Comparison of ENCODE assay signal across 25 cellular contexts in the genomic region with DNA sequence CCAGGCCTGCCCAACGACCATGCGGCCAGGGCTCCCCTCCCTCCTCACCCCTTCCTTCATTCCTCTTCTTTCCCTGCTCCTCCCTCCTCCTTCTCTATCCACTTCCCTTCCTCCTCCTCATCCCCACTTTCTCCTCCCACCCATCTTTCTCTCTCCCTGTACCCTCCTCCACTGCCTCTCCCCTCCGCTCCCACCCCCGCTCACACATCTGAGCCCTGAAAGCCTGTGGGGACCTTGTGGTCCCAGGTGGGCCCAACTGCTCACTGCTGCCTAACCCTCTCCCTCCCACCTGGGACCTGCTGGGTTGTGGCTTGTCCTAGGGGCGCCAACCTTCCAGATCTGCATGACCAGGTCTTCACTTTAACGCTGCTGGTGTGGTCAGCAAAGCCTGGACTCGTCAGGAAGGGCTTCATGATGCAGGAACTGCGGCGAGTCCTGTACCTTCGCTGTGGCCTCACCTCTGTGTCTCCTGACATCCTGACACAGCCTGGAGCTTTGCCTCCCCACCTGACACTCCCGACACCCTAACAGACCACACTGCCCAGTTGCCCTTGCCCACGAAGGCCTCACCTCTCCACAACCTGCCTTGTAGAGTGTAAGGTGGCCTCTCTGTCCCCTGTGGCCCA. TPM values are rescaled to one million over a fixed set of nuclear protein-coding genes. Genes with fewer than 3 reads are reported as not detected.
A peak's percentile ranks its signal among the peaks of the same experiment; 100 is the strongest.
DNase-seq lines count a peak whose midpoint lies in the region; ATAC-seq, FAIRE-seq and TF ChIP-seq lines count a peak whose summit lies in the region.
"Had no signal": no experiment of that assay in that cellular context is flagged by ENCODE, and none has a peak within 500 bp of the region (broad histone marks: within the 10 kb centered on the region; RNA-seq: fewer than 3 reads in every experiment).

No MANE protein-coding gene starts in this region.

- no peaks in the 10 kb centered on the region for H3K9me3 ChIP-seq in astrocyte (ENCODE audit: insufficient read depth, low read depth, low read length)
- H3K9me3 ChIP-seq in Caco-2: no peaks in the 10 kb centered on the region
- H3K9me3 ChIP-seq: esophagus muscularis mucosa, psoas muscle, tibial artery had no signal

- intact Hi-C loops in Caco-2 (cut with micrococcal nuclease; ENCODE audit: unreplicated experiment): no loop called here

- FAIRE-seq in astrocyte (lab: Jason Lieb, UNC): no peak
- FAIRE-seq: A549 had no signal

- no peaks in the 10 kb centered on the region for H3K36me3 ChIP-seq in astrocyte (ENCODE audit: insufficient read depth, low read length)
- no peaks in the 10 kb centered on the region for H3K36me3 ChIP-seq in Caco-2 (ENCODE audit: control insufficient read depth, insufficient read depth, low read length)
- H3K36me3 ChIP-seq: esophagus muscularis mucosa, tibial artery had no signal

- POLR2A ChIA-PET in Caco-2 (lab: Charles Lee): no interaction called here

- H3K27me3 Mint-ChIP-seq in activated T-cell treated with anti-CD3 and anti-CD28 coated beads, Interleukin-2, amount 50 U/mL, for 4 hours (ENCODE audit: low read depth): no peaks in the 10 kb centered on the region
- H3K27me3 Mint-ChIP-seq in activated T-cell treated with anti-CD3 and anti-CD28 coated beads, Interleukin-2, amount 50 U/mL, for 72 hours (ENCODE audit: low read depth): no peaks in the 10 kb centered on the region
- H3K27me3 Mint-ChIP-seq in astrocyte (ENCODE audit: low read depth, unreplicated experiment) (peaks cover 8% of the 10 kb centered on the region), Caco-2 (ENCODE audit: insufficient read depth, unreplicated experiment) (no peaks in the 10 kb centered on the region)
- H3K27me3 Mint-ChIP-seq in stimulated activated naive B cell treated with anti-CD40 and anti-IgM and Interleukin-4, amounts not matched to agents 10 μg/mL and 1 μg/mL and 100 μg/mL, for 72 hours: no peaks in the 10 kb centered on the region
- H3K27me3 Mint-ChIP-seq: activated CD4-positive, alpha-beta T cell treated with anti-CD3 and anti-CD28 coated beads, Interleukin-2, amount 10 ng/mL, durations not matched to agents 7 days and 5 days; activated CD8-positive, alpha-beta memory T cell treated with anti-CD3 and anti-CD28 coated beads, Interleukin-2, amount 10 ng/mL, durations not matched to agents 7 days and 5 days had no signal

- no peaks in the 10 kb centered on the region for H3K36me3 Mint-ChIP-seq in activated T-cell treated with anti-CD3 and anti-CD28 coated beads, Interleukin-2, amount 50 U/mL, for 4 hours (ENCODE audit: insufficient read depth)
- peaks cover 0 to 6% of the 10 kb centered on the region in 2 donors for H3K36me3 Mint-ChIP-seq in activated T-cell treated with anti-CD3 and anti-CD28 coated beads, Interleukin-2, amount 50 U/mL, for 72 hours (ENCODE audit: insufficient read depth in 2 of 2)
- no peaks in the 10 kb centered on the region for H3K36me3 Mint-ChIP-seq in astrocyte (ENCODE audit: low read depth, unreplicated experiment)
- peaks cover 5% of the 10 kb centered on the region in 2 donors for H3K36me3 Mint-ChIP-seq in stimulated activated naive B cell treated with anti-CD40 and anti-IgM and Interleukin-4, amounts not matched to agents 10 μg/mL and 1 μg/mL and 100 μg/mL, for 72 hours
- H3K36me3 Mint-ChIP-seq in Caco-2 (ENCODE audit: insufficient read depth, unreplicated experiment): no peaks in the 10 kb centered on the region
- H3K36me3 Mint-ChIP-seq: activated CD8-positive, alpha-beta memory T cell treated with anti-CD3 and anti-CD28 coated beads, Interleukin-2, amount 10 ng/mL, durations not matched to agents 7 days and 5 days had no signal

- H3K4me3 ChIP-seq in astrocyte (ENCODE audit: insufficient read depth, low read depth, low read length): no peak overlapping the region
- H3K4me3 ChIP-seq in Caco-2 (ENCODE audit: low read depth, low read length): no peak overlapping the region
- H3K4me3 ChIP-seq: A549, esophagus muscularis mucosa, lung, psoas muscle, tibial artery had no signal

- no peak overlapping the region for H3K4me2 ChIP-seq in astrocyte (ENCODE audit: low read length)
- H3K4me2 ChIP-seq: A549 had no signal

- peaks cover 11% of the 10 kb centered on the region for H3K4me1 ChIP-seq in astrocyte (ENCODE audit: insufficient read depth, low read length)
- peaks cover 20% of the 10 kb centered on the region for H3K4me1 ChIP-seq in Caco-2
- H3K4me1 ChIP-seq: A549, psoas muscle had no signal

- no peaks in the 10 kb centered on the region for H3K27me3 ChIP-seq in astrocyte (ENCODE audit: insufficient read depth, low read length)
- no peaks in the 10 kb centered on the region for H3K27me3 ChIP-seq in Caco-2 (replicated peaks; ENCODE audit: control insufficient read depth, insufficient read depth, low read length)
- H3K27me3 ChIP-seq: esophagus muscularis mucosa, tibial artery had no signal

- DNase-seq in activated T-cell treated with anti-CD3 and anti-CD28 coated beads, Interleukin-2, amount 50 U/mL, for 4 hours: no peak
- no peak for DNase-seq in activated T-cell treated with anti-CD3 and anti-CD28 coated beads, Interleukin-2, amount 50 U/mL, for 72 hours
- peak; percentile 37 for DNase-seq in NCI-H69 (lab: John Stamatoyannopoulos, UW)
- DNase-seq in astrocyte (ENCODE audit: low read depth): no peak
- DNase-seq in stimulated activated naive B cell treated with anti-CD40 and anti-IgM and Interleukin-4, amounts not matched to agents 10 μg/mL and 1 μg/mL and 100 μg/mL, for 72 hours: no peak
- no peak for DNase-seq in Caco-2
- no peak for DNase-seq in NCI-H510A (lab: John Stamatoyannopoulos, UW)
- DNase-seq: activated CD4-positive, alpha-beta T cell treated with anti-CD3 and anti-CD28 coated beads, Interleukin-2, amount 10 ng/mL, durations not matched to agents 7 days and 5 days; activated CD8-positive, alpha-beta memory T cell treated with anti-CD3 and anti-CD28 coated beads, Interleukin-2, amount 10 ng/mL, durations not matched to agents 7 days and 5 days; activated naive CD4-positive, alpha-beta T cell treated with anti-CD3 and anti-CD28 coated beads, Interleukin-2, amount 50 U/mL, for 16 hours; anterior cingulate cortex; DMS79; foreskin melanocyte; MV-4-11; NCI-H2171; NCI-H524; NK-92 treated with Interleukin-12 subunit alpha and Interleukin-12 subunit beta, amount 100 ng/mL, for 24 hours; psoas muscle; Right ventricle myocardium superior; tibial artery had no signal

- no peak overlapping the region for H3K27ac Mint-ChIP-seq in activated T-cell treated with anti-CD3 and anti-CD28 coated beads, Interleukin-2, amount 50 U/mL, for 72 hours
- peak overlapping the region; percentile 41 for H3K27ac Mint-ChIP-seq in astrocyte (ENCODE audit: unreplicated experiment)
- peak overlapping the region; percentile 97 for H3K27ac Mint-ChIP-seq in stimulated activated naive B cell treated with anti-CD40 and anti-IgM and Interleukin-4, amounts not matched to agents 10 μg/mL and 1 μg/mL and 100 μg/mL, for 72 hours
- H3K27ac Mint-ChIP-seq in Caco-2 (ENCODE audit: unreplicated experiment): no peak overlapping the region
- H3K27ac Mint-ChIP-seq: activated CD4-positive, alpha-beta T cell treated with anti-CD3 and anti-CD28 coated beads, Interleukin-2, amount 10 ng/mL, durations not matched to agents 7 days and 5 days; activated CD8-positive, alpha-beta memory T cell treated with anti-CD3 and anti-CD28 coated beads, Interleukin-2, amount 10 ng/mL, durations not matched to agents 7 days and 5 days had no signal

- no peaks in the 10 kb centered on the region for H4K20me1 ChIP-seq in astrocyte (ENCODE audit: insufficient read depth, low read length)

- H3K27ac ChIP-seq in astrocyte (ENCODE audit: low read depth, low read length): no peak overlapping the region
- H3K27ac ChIP-seq: A549, esophagus muscularis mucosa, psoas muscle, tibial artery, VCaP had no signal

- peaks cover 39% of the 10 kb centered on the region for H3K4me1 Mint-ChIP-seq in activated T-cell treated with anti-CD3 and anti-CD28 coated beads, Interleukin-2, amount 50 U/mL, for 4 hours (ENCODE audit: low read depth)
- peaks cover 71% of the 10 kb centered on the region for H3K4me1 Mint-ChIP-seq in activated T-cell treated with anti-CD3 and anti-CD28 coated beads, Interleukin-2, amount 50 U/mL, for 72 hours (ENCODE audit: low read depth)
- H3K4me1 Mint-ChIP-seq in astrocyte (ENCODE audit: low read depth, unreplicated experiment) (no peaks in the 10 kb centered on the region), Caco-2 (ENCODE audit: low read depth, unreplicated experiment) (peaks cover 7% of the 10 kb centered on the region)
- H3K4me1 Mint-ChIP-seq in stimulated activated naive B cell treated with anti-CD40 and anti-IgM and Interleukin-4, amounts not matched to agents 10 μg/mL and 1 μg/mL and 100 μg/mL, for 72 hours: peaks cover 83 to 100% of the 10 kb centered on the region in 2 donors

- ATAC-seq in activated T-cell treated with anti-CD3 and anti-CD28 coated beads, Interleukin-2, amount 50 U/mL, for 4 hours: no peak
- ATAC-seq in activated T-cell treated with anti-CD3 and anti-CD28 coated beads, Interleukin-2, amount 50 U/mL, for 72 hours (replicated peaks in 1 of 2): no peak
- ATAC-seq in stimulated activated naive B cell treated with anti-CD40 and anti-IgM and Interleukin-4, amounts not matched to agents 10 μg/mL and 1 μg/mL and 100 μg/mL, for 72 hours (replicated peaks): no peak
- no peak for ATAC-seq in HG02798 (IDR thresholded peaks at IDR 0.05; ENCODE audit: poor library complexity, unreplicated experiment)
- ATAC-seq: A549; activated CD8-positive, alpha-beta memory T cell treated with anti-CD3 and anti-CD28 coated beads, Interleukin-2, amount 10 ng/mL, durations not matched to agents 7 days and 5 days had no signal

- H3K4me3 Mint-ChIP-seq in activated T-cell treated with anti-CD3 and anti-CD28 coated beads, Interleukin-2, amount 50 U/mL, for 4 hours: peak overlapping the region; percentile 13
- H3K4me3 Mint-ChIP-seq in activated T-cell treated with anti-CD3 and anti-CD28 coated beads, Interleukin-2, amount 50 U/mL, for 72 hours: no peak overlapping the region
- no peak overlapping the region for H3K4me3 Mint-ChIP-seq in astrocyte (ENCODE audit: unreplicated experiment)
- H3K4me3 Mint-ChIP-seq in stimulated activated naive B cell treated with anti-CD40 and anti-IgM and Interleukin-4, amounts not matched to agents 10 μg/mL and 1 μg/mL and 100 μg/mL, for 72 hours: peak overlapping the region; percentile 76 to 83
- no peak overlapping the region for H3K4me3 Mint-ChIP-seq in Caco-2 (ENCODE audit: unreplicated experiment)
- H3K4me3 Mint-ChIP-seq: activated CD4-positive, alpha-beta T cell treated with anti-CD3 and anti-CD28 coated beads, Interleukin-2, amount 10 ng/mL, durations not matched to agents 7 days and 5 days; activated CD8-positive, alpha-beta memory T cell treated with anti-CD3 and anti-CD28 coated beads, Interleukin-2, amount 10 ng/mL, durations not matched to agents 7 days and 5 days had no signal

- H3K79me2 ChIP-seq in astrocyte (ENCODE audit: insufficient read depth, low read length): no peaks in the 10 kb centered on the region

- no TSS peak for BruUV-seq in Caco-2 (replicated peaks; lab: Mats Ljungman, UMichigan)

- CTCF ChIA-PET in Caco-2 (lab: Charles Lee): no interaction called here

- TF ChIP-seq CTCF in astrocyte (IDR thresholded peaks at IDR 0.05; ENCODE audit: insufficient read depth, low read depth, low read length): no peak
- TF ChIP-seq CTCF in Caco-2 (IDR thresholded peaks at IDR 0.05; ENCODE audit: insufficient read depth in 1 of 2, low read depth in 1 of 2, low read length in 1 of 2, severe bottlenecking in 1 of 2, unreplicated experiment in 1 of 2): no peak

- H2AFZ ChIP-seq in astrocyte (ENCODE audit: low read depth, low read length): no peak overlapping the region

- no peaks in the 10 kb centered on the region for H3K9me3 Mint-ChIP-seq in activated T-cell treated with anti-CD3 and anti-CD28 coated beads, Interleukin-2, amount 50 U/mL, for 4 hours
- peaks cover 0 to 4% of the 10 kb centered on the region in 2 donors for H3K9me3 Mint-ChIP-seq in activated T-cell treated with anti-CD3 and anti-CD28 coated beads, Interleukin-2, amount 50 U/mL, for 72 hours
- peaks cover 6% of the 10 kb centered on the region for H3K9me3 Mint-ChIP-seq in astrocyte (ENCODE audit: unreplicated experiment)
- H3K9me3 Mint-ChIP-seq in stimulated activated naive B cell treated with anti-CD40 and anti-IgM and Interleukin-4, amounts not matched to agents 10 μg/mL and 1 μg/mL and 100 μg/mL, for 72 hours: peaks cover 5 to 11% of the 10 kb centered on the region in 2 donors
- peaks cover 17% of the 10 kb centered on the region for H3K9me3 Mint-ChIP-seq in Caco-2 (ENCODE audit: unreplicated experiment)

- no peak overlapping the region for H3K9ac ChIP-seq in astrocyte (ENCODE audit: low read length)

RNA-seq across cellular contexts. Expression of gene C5orf15, which starts 34.6 kb away (rescaled TPM):
- total RNA-seq in activated T-cell treated with anti-CD3 and anti-CD28 coated beads, Interleukin-2, amount 50 U/mL, for 4 hours: 10 to 100 TPM; 26.0 to 31.2 (median 28.6) TPM
- total RNA-seq in activated T-cell treated with anti-CD3 and anti-CD28 coated beads, Interleukin-2, amount 50 U/mL, for 72 hours: 10 to 100 TPM; 21.8 to 22.8 TPM
- total RNA-seq in astrocyte: 88.8 and 91.1 TPM in 2 replicates
- 35.6 and 41.4 TPM in 2 replicates for total RNA-seq in Caco-2 (2022)

Comparison
In these comparisons a context has a peak if more than half of its experiments do, and no peak if none do; other contexts are left out.
1. H3K4me3 Mint-ChIP-seq: peak in activated T-cell treated with anti-CD3 and anti-CD28 coated beads, Interleukin-2, amount 50 U/mL, for 4 hours (single experiment) and stimulated activated naive B cell treated with anti-CD40 and anti-IgM and Interleukin-4, amounts not matched to agents 10 μg/mL and 1 μg/mL and 100 μg/mL, for 72 hours (2 of 2); none in activated T-cell treated with anti-CD3 and anti-CD28 coated beads, Interleukin-2, amount 50 U/mL, for 72 hours (0 of 2), astrocyte (single experiment) and Caco-2 (single experiment).
2. H3K27ac Mint-ChIP-seq: peak in astrocyte (single experiment) and stimulated activated naive B cell treated with anti-CD40 and anti-IgM and Interleukin-4, amounts not matched to agents 10 μg/mL and 1 μg/mL and 100 μg/mL, for 72 hours (single experiment); none in activated T-cell treated with anti-CD3 and anti-CD28 coated beads, Interleukin-2, amount 50 U/mL, for 72 hours (single experiment) and Caco-2 (single experiment).